In genomic region chr5:123819818-123820217, GRCh38 we compare ENCODE assay signal across 22 cellular contexts.
DNase-seq lines count a peak whose midpoint lies in the region; ATAC-seq, FAIRE-seq and TF ChIP-seq lines count a peak whose summit lies in the region.
"Had no signal": no experiment of that assay in that cellular context is flagged by ENCODE, and none has a peak within 500 bp of the region (broad histone marks: within the 10 kb centered on the region; RNA-seq: fewer than 3 reads in every experiment).

No MANE protein-coding gene starts in this region.

- peak; percentile 91 for DNase-seq in AG10803 (ENCODE audit: low read depth)
- peak; percentile 93 for DNase-seq in IMR-90
- DNase-seq in choroid plexus epithelial cell (ENCODE audit: low read depth): peak; percentile 98
- peak; percentile 11 for DNase-seq in osteoblast (ENCODE audit: insufficient read length, low spot score, missing footprints)
- no peak for DNase-seq in H54 (ENCODE audit: insufficient read length, low spot score)
- DNase-seq in RPMI8226: no peak
- no peak for DNase-seq in activated CD4-positive, alpha-beta memory T cell treated with anti-CD3 and anti-CD28 coated beads for 36 hours
- DNase-seq: activated CD4-positive, alpha-beta T cell treated with anti-CD3 and anti-CD28 coated beads, Interleukin-2, amount 50 U/mL, for 48 hours; aorta; foreskin melanocyte; Kasumi-1; lower lobe of right lung; naive thymus-derived CD8-positive, alpha-beta T cell; NCI-H1417 treated with DMSO at 0.1 percent for 48 hours; NCI-H226; right cardiac atrium; stimulated activated CD4-positive, alpha-beta T cell treated with anti-CD3 and anti-CD28 coated beads, Interleukin-4, amount 100 ng/mL, for 1 hour had no signal

- 83% methylated on average over 1 of the region's 4 CpGs; no CpG with 5 or more reads in 1 of the 2 experiments for WGBS in IMR-90 (ENCODE audit: extremely low coverage in 2 of 2, insufficient read length in 1 of 2), 2 experiments

- H3K36me3 ChIP-seq in IMR-90 (ENCODE audit: control insufficient read depth, insufficient read depth, low read length) (no peaks in the 10 kb centered on the region), osteoblast (ENCODE audit: insufficient read depth, low read length) (no peaks in the 10 kb centered on the region)
- H3K36me3 ChIP-seq: lower lobe of right lung, tibial nerve had no signal

- POLR2A ChIA-PET in IMR-90 (lab: Charles Lee; ENCODE audit: unreplicated experiment): no interaction called here
- POLR2A ChIA-PET in activated CD4-positive, alpha-beta memory T cell treated with anti-CD3 and anti-CD28 coated beads for 36 hours (lab: Charles Lee): no interaction called here

- TF ChIP-seq POLR2A in IMR-90 (IDR thresholded peaks at IDR 0.05; ENCODE audit: low read depth, low read length): no peak
- TF ChIP-seq POLR2A in H54 (IDR thresholded peaks at IDR 0.05; ENCODE audit: low read depth, low read length): no peak

- H2BK15ac ChIP-seq in IMR-90 (ENCODE audit: low read depth, low read length): no peak overlapping the region

- H3K4me1 Mint-ChIP-seq in activated CD4-positive, alpha-beta memory T cell treated with anti-CD3 and anti-CD28 coated beads for 36 hours (ENCODE audit: low read depth): no peaks in the 10 kb centered on the region
- H3K4me1 Mint-ChIP-seq: activated T-helper 17 cell treated with anti-CD3 and anti-CD28 coated beads, Interleukin-2, amount 50 U/mL, for 72 hours; naive thymus-derived CD8-positive, alpha-beta T cell had no signal

- H3K27ac ChIP-seq in IMR-90 (ENCODE audit: insufficient read depth, low read length) (no peak overlapping the region), osteoblast (ENCODE audit: low read depth, low read length) (peak overlapping the region; percentile 53)
- H3K27ac ChIP-seq: C4-2B, lower lobe of right lung, tibial nerve had no signal

- in situ Hi-C loops in IMR-90 (cut with MboI; ENCODE audit: low sequenced_read_pairs): no loop called here

- H3K18ac ChIP-seq in IMR-90 (ENCODE audit: low read depth, low read length): peak overlapping the region; percentile 87; the same call in 1 of the 2 replicates

- no peaks in the 10 kb centered on the region for H3K9me1 ChIP-seq in IMR-90 (ENCODE audit: insufficient read depth, low read length)

- 0 out of 2 replicates have a peak, but pooled peaks cover 2% of the 10 kb centered on the region for H3K4me1 ChIP-seq in IMR-90 (ENCODE audit: control insufficient read depth, insufficient read depth, low read length)
- H3K4me1 ChIP-seq in osteoblast (ENCODE audit: insufficient read depth, low read length): no peaks in the 10 kb centered on the region
- H3K4me1 ChIP-seq: lower lobe of right lung had no signal

- H4K91ac ChIP-seq in IMR-90 (ENCODE audit: insufficient read depth, low read depth, low read length): 0 out of 2 replicates have a peak overlapping the region, but pooled peaks have one; percentile 24

- peak overlapping the region; percentile 46; the same call in 1 of the 2 replicates for H3K4ac ChIP-seq in IMR-90 (ENCODE audit: low read depth, low read length)

- no peaks in the 10 kb centered on the region for H3K27me3 Mint-ChIP-seq in activated CD4-positive, alpha-beta memory T cell treated with anti-CD3 and anti-CD28 coated beads for 36 hours
- H3K27me3 Mint-ChIP-seq: activated T-helper 17 cell treated with anti-CD3 and anti-CD28 coated beads, Interleukin-2, amount 50 U/mL, for 72 hours had no signal

- H3K27ac Mint-ChIP-seq in activated CD4-positive, alpha-beta memory T cell treated with anti-CD3 and anti-CD28 coated beads for 36 hours: no peak overlapping the region
- H3K27ac Mint-ChIP-seq: activated T-helper 17 cell treated with anti-CD3 and anti-CD28 coated beads, Interleukin-2, amount 50 U/mL, for 72 hours; naive thymus-derived CD8-positive, alpha-beta T cell had no signal

- no peak overlapping the region for H4K8ac ChIP-seq in IMR-90 (ENCODE audit: low read depth in 2 of 2, low read length in 2 of 2)

- H2BK120ac ChIP-seq in IMR-90 (ENCODE audit: low read depth, low read length): peak overlapping the region; percentile 44; the same call in 1 of the 2 replicates

- H3K9me3 ChIP-seq in IMR-90 (ENCODE audit: control insufficient read depth, insufficient read depth, low read length): no peaks in the 10 kb centered on the region
- no peaks in the 10 kb centered on the region for H3K9me3 ChIP-seq in osteoblast (ENCODE audit: low read depth, low read length)
- H3K9me3 ChIP-seq: lower lobe of right lung had no signal

- H3K14ac ChIP-seq in IMR-90 (replicated peaks; ENCODE audit: low read depth, low read length): no peak overlapping the region; the same call in 1 of the 2 replicates

- H3K4me2 ChIP-seq in IMR-90 (ENCODE audit: low read depth, low read length) (no peak overlapping the region), osteoblast (ENCODE audit: insufficient read depth, low read length) (no peak overlapping the region)

- H2BK5ac ChIP-seq in IMR-90 (ENCODE audit: low read depth, low read length, poor library complexity, severe bottlenecking): peak overlapping the region; percentile 80

- no peaks in the 10 kb centered on the region for H3K79me2 ChIP-seq in osteoblast (ENCODE audit: insufficient read depth, low read length)

- peak; percentile 67 for ATAC-seq in IMR-90 (ENCODE audit: low read depth)
- no peak for ATAC-seq in HG03521 (IDR thresholded peaks at IDR 0.05; ENCODE audit: unreplicated experiment)
- ATAC-seq: activated T-helper 17 cell treated with anti-CD3 and anti-CD28 coated beads, Interleukin-2, amount 50 U/mL, for 72 hours; lower lobe of right lung; naive thymus-derived CD8-positive, alpha-beta T cell; right cardiac atrium had no signal

- peak overlapping the region; percentile 28; the same call in 1 of the 2 replicates for H2BK20ac ChIP-seq in IMR-90 (ENCODE audit: low read depth, low read length)

- BruUV-seq in IMR-90 (replicated peaks; lab: Mats Ljungman, UMichigan): no TSS peak

- H2AK5ac ChIP-seq in IMR-90 (ENCODE audit: low read depth, low read length): no peak overlapping the region

- H2AK9ac ChIP-seq in IMR-90 (replicated peaks; ENCODE audit: low read depth, low read length, poor library complexity): no peak overlapping the region

- no peak overlapping the region for H3K4me3 Mint-ChIP-seq in activated CD4-positive, alpha-beta memory T cell treated with anti-CD3 and anti-CD28 coated beads for 36 hours
- H3K4me3 Mint-ChIP-seq: activated T-helper 17 cell treated with anti-CD3 and anti-CD28 coated beads, Interleukin-2, amount 50 U/mL, for 72 hours; naive thymus-derived CD8-positive, alpha-beta T cell had no signal

- no peaks in the 10 kb centered on the region for H3K36me3 Mint-ChIP-seq in activated CD4-positive, alpha-beta memory T cell treated with anti-CD3 and anti-CD28 coated beads for 36 hours

- no peaks in the 10 kb centered on the region for H3K79me1 ChIP-seq in IMR-90 (ENCODE audit: low read depth in 1 of 2, low read length in 2 of 2)

- H4K20me1 ChIP-seq in IMR-90 (ENCODE audit: insufficient read depth, low read length) (no peaks in the 10 kb centered on the region), osteoblast (ENCODE audit: insufficient read depth, low read length) (no peaks in the 10 kb centered on the region)

- TF ChIP-seq CTCF in AG10803 (conservative IDR thresholded peaks at IDR 0.05; ENCODE audit: low read length): no peak
- TF ChIP-seq CTCF in IMR-90 (conservative IDR thresholded peaks at IDR 0.05; ENCODE audit: low read depth, low read length): no peak
- TF ChIP-seq CTCF in choroid plexus epithelial cell (conservative IDR thresholded peaks at IDR 0.05; ENCODE audit: low read depth, low read length): no peak
- no peak for TF ChIP-seq CTCF in osteoblast (IDR thresholded peaks at IDR 0.05; ENCODE audit: extremely low read depth, low read depth, low read length)

- H3K9ac ChIP-seq in IMR-90 (ENCODE audit: low read depth, low read length): no peak overlapping the region

- H4K5ac ChIP-seq in IMR-90 (ENCODE audit: low read depth, low read length): no peak overlapping the region

- H3K4me3 ChIP-seq in AG10803 (ENCODE audit: low read length) (no peak overlapping the region), IMR-90 (ENCODE audit: insufficient read depth, low read depth, low read length) (no peak overlapping the region), choroid plexus epithelial cell (ENCODE audit: low read depth, low read length) (no peak overlapping the region), osteoblast (ENCODE audit: insufficient read depth, low read length) (no peak overlapping the region)
- H3K4me3 ChIP-seq: lower lobe of right lung, tibial nerve had no signal

- H3K27me3 ChIP-seq in IMR-90 (ENCODE audit: control insufficient read depth, insufficient read depth, low read length) (no peaks in the 10 kb centered on the region), osteoblast (ENCODE audit: insufficient read depth, low read length) (no peaks in the 10 kb centered on the region)
- H3K27me3 ChIP-seq: tibial nerve had no signal

- FAIRE-seq in H54 (lab: Jason Lieb, UNC): no peak
- FAIRE-seq: GM12891 had no signal

- TF ChIP-seq RAD21 in IMR-90 (IDR thresholded peaks at IDR 0.05; ENCODE audit: low read length): no peak

- H3K23ac ChIP-seq in IMR-90 (ENCODE audit: low read depth, low read length): no peak overlapping the region

- H3K56ac ChIP-seq in IMR-90 (ENCODE audit: extremely low read depth, insufficient read depth, low read length): no peak overlapping the region

- peaks cover 2% of the 10 kb centered on the region for H3K9me3 Mint-ChIP-seq in activated CD4-positive, alpha-beta memory T cell treated with anti-CD3 and anti-CD28 coated beads for 36 hours

- CTCF ChIA-PET in IMR-90 (lab: Yijun Ruan, JAX): interaction anchor here (0.6 kb wide), 1 partner anchor 28 kb away, joined by 3 read pairs; no protein-coding TSS in a partner anchor
- CTCF ChIA-PET in activated CD4-positive, alpha-beta memory T cell treated with anti-CD3 and anti-CD28 coated beads for 36 hours (lab: Charles Lee): no interaction called here

- intact Hi-C loops in IMR-90 (cut with micrococcal nuclease): no loop called here
- intact Hi-C loops in activated CD4-positive, alpha-beta memory T cell treated with anti-CD3 and anti-CD28 coated beads for 36 hours (cut with micrococcal nuclease): no loop called here

- no peak overlapping the region for H2AFZ ChIP-seq in IMR-90 (replicated peaks; ENCODE audit: low read length, poor library complexity)
- H2AFZ ChIP-seq in osteoblast (ENCODE audit: low read length): no peak overlapping the region

- dilution Hi-C loops in IMR-90 (cut with HindIII; ENCODE audit: low sequenced_read_pairs, unreplicated experiment): no loop called here

TF ChIP-seq in IMR-90, 13 proteins besides CTCF, POLR2A, EP300 and RAD21:
- TF ChIP-seq CEBPB (IDR thresholded peaks at IDR 0.05; ENCODE audit: low read depth, low read length) (0 out of 2 replicates have a peak, but pooled peaks have one; percentile 23), BHLHE40 (IDR thresholded peaks at IDR 0.05; ENCODE audit: low read depth, low read length) (0 out of 2 replicates have a peak, but pooled peaks have one; percentile 10), FOS (IDR thresholded peaks at IDR 0.05; ENCODE audit: low read depth, low read length) (no peak), RCOR1 (IDR thresholded peaks at IDR 0.05; ENCODE audit: insufficient replicate concordance, low read length) (no peak)

Comparison
In these comparisons a context has a peak if more than half of its experiments do, and no peak if none do; other contexts are left out.
1. DNase-seq: peak in AG10803 (single experiment), IMR-90 (single experiment), choroid plexus epithelial cell (single experiment) and osteoblast (single experiment); none in H54 (single experiment), RPMI8226 (single experiment) and activated CD4-positive, alpha-beta memory T cell treated with anti-CD3 and anti-CD28 coated beads for 36 hours (single experiment).